Comparison of ENCODE assay signal across 8 cellular contexts in genomic region chr11:61446211-61446651, GRCh38. TPM values are rescaled to one million over a fixed set of nuclear protein-coding genes. Genes with fewer than 3 reads are reported as not detected.
A peak's percentile ranks its signal among the peaks of the same experiment; 100 is the strongest.
DNase-seq lines count a peak whose midpoint lies in the region; ATAC-seq, FAIRE-seq and TF ChIP-seq lines count a peak whose summit lies in the region.

No MANE protein-coding gene starts in this region.

- DNase-seq in GM12891 (ENCODE audit: insufficient read length, low spot score) (peak; percentile 68), HTR-8/SVneo (ENCODE audit: insufficient read length, low spot score) (peak; percentile 83), NOMO-1 (lab: John Stamatoyannopoulos, UW; ENCODE audit: unreplicated experiment in 2 of 2) (peak; percentile 2 to 12), epidermal melanocyte (ENCODE audit: insufficient read length, low spot score) (peak; percentile 93), middle frontal gyrus (ENCODE audit: extremely low spot score, low spot score) (peak; percentile 91)
- peak; percentile 61 for DNase-seq in activated CD8-positive, alpha-beta memory T cell treated with anti-CD3 and anti-CD28 coated beads, Interleukin-2, amount 50 U/mL, for 24 hours (ENCODE audit: extremely low read depth)
- peak; percentile 8 to 39 for DNase-seq in stimulated activated CD8-positive, alpha-beta memory T cell treated with anti-CD3 and anti-CD28 coated beads, Interleukin-2, amount 100 ng/mL, for 1 hour (ENCODE audit: low read depth in 2 of 2)

- TF ChIP-seq POLR2A in GM12891 (IDR thresholded peaks at IDR 0.05; ENCODE audit: low read depth, low read length) = no peak

- ATAC-seq in HG02840 (IDR thresholded peaks at IDR 0.05; ENCODE audit: low FRiP score, unreplicated experiment) = no peak

- FAIRE-seq in GM12891 (lab: Jason Lieb, UNC) (peak; percentile 90), HTR-8/SVneo (lab: Jason Lieb, UNC) (no peak)

TF ChIP-seq in GM12891, 5 proteins besides CTCF, POLR2A, EP300 and RAD21:
- no peak for TF ChIP-seq POLR2AphosphoS5 (IDR thresholded peaks at IDR 0.05; ENCODE audit: low read depth, low read length)
- no peak for TF ChIP-seq SPI1 (IDR thresholded peaks at IDR 0.05; ENCODE audit: low read depth, low read length)
- no peak for TF ChIP-seq POU2F2 (IDR thresholded peaks at IDR 0.05; ENCODE audit: low read depth, low read length)
- TF ChIP-seq PAX5 (IDR thresholded peaks at IDR 0.05; ENCODE audit: insufficient read depth, low read length, severe bottlenecking) = no peak
- no peak for TF ChIP-seq TAF1 (IDR thresholded peaks at IDR 0.05; ENCODE audit: low read depth, low read length)

RNA-seq across cellular contexts. Expression of gene SDHAF2, which starts 16.3 kb away (rescaled TPM):
- polyA plus RNA-seq in GM12891 (2012; ENCODE audit: low read depth, missing spikeins) = 44.5 TPM

RNA-seq across cellular contexts. Expression of gene CPSF7, which starts 16.5 kb away (rescaled TPM):
- polyA plus RNA-seq in GM12891 (2012; ENCODE audit: low read depth, missing spikeins) = 47.3 TPM

RNA-seq across cellular contexts. Expression of gene TMEM216, which starts 53.8 kb away (rescaled TPM):
- 7.3 TPM for polyA plus RNA-seq in GM12891 (2012; ENCODE audit: low read depth, missing spikeins)

Comparison
In these comparisons a context has a peak if more than half of its experiments do, and no peak if none do; other contexts are left out.
1. DNase-seq: peak in every context shown above with its lines; median percentile 93 in epidermal melanocyte; 91 in middle frontal gyrus; 83 in HTR-8/SVneo; 68 in GM12891; 61 in activated CD8-positive, alpha-beta memory T cell treated with anti-CD3 and anti-CD28 coated beads, Interleukin-2, amount 50 U/mL, for 24 hours; 24 in stimulated activated CD8-positive, alpha-beta memory T cell treated with anti-CD3 and anti-CD28 coated beads, Interleukin-2, amount 100 ng/mL, for 1 hour; 7 in NOMO-1.